Comparison of ENCODE assay signal across 1 cellular context in genomic region chr15:66293419-66294156, GRCh38.
TF ChIP-seq lines count a peak whose summit lies in the region.

Gene DIS3L, plus strand, starts transcription at chr15:66293568. Its CDS starts 29 bp downstream, at chr15:66293597.

TF ChIP-seq in HepG2, 621 proteins besides CTCF, POLR2A, EP300 and RAD21 (continued from another document and continues in another):
- TF ChIP-seq PAWR (CRISPR knock-in tag; IDR thresholded peaks at IDR 0.05; ENCODE audit: borderline replicate concordance) (no peak), E2F1 (CRISPR knock-in tag; IDR thresholded peaks at IDR 0.05) (no peak), SATB2 (CRISPR knock-in tag; IDR thresholded peaks at IDR 0.05) (no peak), SNAPC5 (CRISPR knock-in tag; IDR thresholded peaks at IDR 0.05; ENCODE audit: borderline replicate concordance) (no peak), ZMAT5 (CRISPR knock-in tag; IDR thresholded peaks at IDR 0.05; ENCODE audit: borderline replicate concordance, low read depth) (no peak), ZSCAN22 (CRISPR knock-in tag; IDR thresholded peaks at IDR 0.05) (no peak), TCF7 (IDR thresholded peaks at IDR 0.05; ENCODE audit: low read depth) (no peak), NONO (IDR thresholded peaks at IDR 0.05) (no peak), NONO (CRISPR knock-in tag; conservative IDR thresholded peaks at IDR 0.05) (peak; percentile 76), SMC3 (IDR thresholded peaks at IDR 0.05; ENCODE audit: low read length) (no peak), CHD2 (IDR thresholded peaks at IDR 0.05; ENCODE audit: low read depth, low read length) (no peak; the same call in 1 of the 2 replicates), MYNN (CRISPR knock-in tag; IDR thresholded peaks at IDR 0.05; ENCODE audit: low read depth) (no peak), ZNF615 (CRISPR knock-in tag; IDR thresholded peaks at IDR 0.05; ENCODE audit: borderline replicate concordance) (no peak), EZH2 (conservative IDR thresholded peaks at IDR 0.05; ENCODE audit: low read depth, low read length) (no peak), ZNF773 (CRISPR knock-in tag; IDR thresholded peaks at IDR 0.05; ENCODE audit: borderline replicate concordance) (peak; percentile 53; the same call in 1 of the 2 replicates), SIX1 (CRISPR knock-in tag; IDR thresholded peaks at IDR 0.05; ENCODE audit: borderline replicate concordance) (no peak), SP140L (CRISPR knock-in tag; IDR thresholded peaks at IDR 0.05; ENCODE audit: borderline replicate concordance) (no peak), CREBL2 (CRISPR knock-in tag; IDR thresholded peaks at IDR 0.05; ENCODE audit: borderline replicate concordance) (no peak), RFXAP (CRISPR knock-in tag; IDR thresholded peaks at IDR 0.05; ENCODE audit: borderline replicate concordance) (peak; percentile 30; the same call in 1 of the 2 replicates), MXD3 (CRISPR knock-in tag; IDR thresholded peaks at IDR 0.05) (no peak), CBX2 (IDR thresholded peaks at IDR 0.05; ENCODE audit: low read depth, low read length) (no peak), CBX2 (CRISPR knock-in tag; IDR thresholded peaks at IDR 0.05; ENCODE audit: low read depth) (no peak), TGIF2 (CRISPR knock-in tag; IDR thresholded peaks at IDR 0.05) (peak; percentile 34; the same call in 1 of the 2 replicates), MBNL3 (CRISPR knock-in tag; conservative IDR thresholded peaks at IDR 0.05) (no peak), MEF2D (CRISPR knock-in tag; IDR thresholded peaks at IDR 0.05) (no peak), ZNF550 (CRISPR knock-in tag; IDR thresholded peaks at IDR 0.05; ENCODE audit: borderline replicate concordance) (no peak), GATA4 (IDR thresholded peaks at IDR 0.05; ENCODE audit: borderline replicate concordance, low read depth) (no peak), MAZ (IDR thresholded peaks at IDR 0.05; ENCODE audit: borderline replicate concordance, low read depth, low read length) (no peak), MAZ (CRISPR knock-in tag; IDR thresholded peaks at IDR 0.05; ENCODE audit: low read depth) (peak; percentile 69), HNRNPUL1 (IDR thresholded peaks at IDR 0.05; ENCODE audit: low read depth, low read length) (no peak), TRIM22 (IDR thresholded peaks at IDR 0.05) (no peak), ZNF800 (CRISPR knock-in tag; IDR thresholded peaks at IDR 0.05) (0 out of 2 replicates have a peak, but pooled peaks have one; percentile 21), ZNF678 (CRISPR knock-in tag; IDR thresholded peaks at IDR 0.05) (no peak), ZBTB39 (CRISPR knock-in tag; IDR thresholded peaks at IDR 0.05) (no peak), JDP2 (CRISPR knock-in tag; IDR thresholded peaks at IDR 0.05; ENCODE audit: borderline replicate concordance) (no peak), CENPX (CRISPR knock-in tag; IDR thresholded peaks at IDR 0.05) (no peak), KLF16 (CRISPR knock-in tag; IDR thresholded peaks at IDR 0.05) (peak in 1 of 2 experiments; percentile 74; a peak in 2 of 4 replicates)
- TF ChIP-seq, protein P1, sequence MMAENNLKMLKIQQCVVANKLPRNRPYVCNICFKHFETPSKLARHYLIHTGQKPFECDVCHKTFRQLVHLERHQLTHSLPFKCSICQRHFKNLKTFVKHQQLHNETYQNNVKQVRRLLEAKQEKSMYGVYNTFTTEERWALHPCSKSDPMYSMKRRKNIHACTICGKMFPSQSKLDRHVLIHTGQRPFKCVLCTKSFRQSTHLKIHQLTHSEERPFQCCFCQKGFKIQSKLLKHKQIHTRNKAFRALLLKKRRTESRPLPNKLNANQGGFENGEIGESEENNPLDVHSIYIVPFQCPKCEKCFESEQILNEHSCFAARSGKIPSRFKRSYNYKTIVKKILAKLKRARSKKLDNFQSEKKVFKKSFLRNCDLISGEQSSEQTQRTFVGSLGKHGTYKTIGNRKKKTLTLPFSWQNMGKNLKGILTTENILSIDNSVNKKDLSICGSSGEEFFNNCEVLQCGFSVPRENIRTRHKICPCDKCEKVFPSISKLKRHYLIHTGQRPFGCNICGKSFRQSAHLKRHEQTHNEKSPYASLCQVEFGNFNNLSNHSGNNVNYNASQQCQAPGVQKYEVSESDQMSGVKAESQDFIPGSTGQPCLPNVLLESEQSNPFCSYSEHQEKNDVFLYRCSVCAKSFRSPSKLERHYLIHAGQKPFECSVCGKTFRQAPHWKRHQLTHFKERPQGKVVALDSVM (CRISPR knock-in tag; IDR thresholded peaks at IDR 0.05): no peak; the same call in 1 of the 2 replicates
- TF ChIP-seq, protein P2, sequence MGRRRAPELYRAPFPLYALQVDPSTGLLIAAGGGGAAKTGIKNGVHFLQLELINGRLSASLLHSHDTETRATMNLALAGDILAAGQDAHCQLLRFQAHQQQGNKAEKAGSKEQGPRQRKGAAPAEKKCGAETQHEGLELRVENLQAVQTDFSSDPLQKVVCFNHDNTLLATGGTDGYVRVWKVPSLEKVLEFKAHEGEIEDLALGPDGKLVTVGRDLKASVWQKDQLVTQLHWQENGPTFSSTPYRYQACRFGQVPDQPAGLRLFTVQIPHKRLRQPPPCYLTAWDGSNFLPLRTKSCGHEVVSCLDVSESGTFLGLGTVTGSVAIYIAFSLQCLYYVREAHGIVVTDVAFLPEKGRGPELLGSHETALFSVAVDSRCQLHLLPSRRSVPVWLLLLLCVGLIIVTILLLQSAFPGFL (CRISPR knock-in tag; IDR thresholded peaks at IDR 0.05): no peak
- TF ChIP-seq, protein P3, sequence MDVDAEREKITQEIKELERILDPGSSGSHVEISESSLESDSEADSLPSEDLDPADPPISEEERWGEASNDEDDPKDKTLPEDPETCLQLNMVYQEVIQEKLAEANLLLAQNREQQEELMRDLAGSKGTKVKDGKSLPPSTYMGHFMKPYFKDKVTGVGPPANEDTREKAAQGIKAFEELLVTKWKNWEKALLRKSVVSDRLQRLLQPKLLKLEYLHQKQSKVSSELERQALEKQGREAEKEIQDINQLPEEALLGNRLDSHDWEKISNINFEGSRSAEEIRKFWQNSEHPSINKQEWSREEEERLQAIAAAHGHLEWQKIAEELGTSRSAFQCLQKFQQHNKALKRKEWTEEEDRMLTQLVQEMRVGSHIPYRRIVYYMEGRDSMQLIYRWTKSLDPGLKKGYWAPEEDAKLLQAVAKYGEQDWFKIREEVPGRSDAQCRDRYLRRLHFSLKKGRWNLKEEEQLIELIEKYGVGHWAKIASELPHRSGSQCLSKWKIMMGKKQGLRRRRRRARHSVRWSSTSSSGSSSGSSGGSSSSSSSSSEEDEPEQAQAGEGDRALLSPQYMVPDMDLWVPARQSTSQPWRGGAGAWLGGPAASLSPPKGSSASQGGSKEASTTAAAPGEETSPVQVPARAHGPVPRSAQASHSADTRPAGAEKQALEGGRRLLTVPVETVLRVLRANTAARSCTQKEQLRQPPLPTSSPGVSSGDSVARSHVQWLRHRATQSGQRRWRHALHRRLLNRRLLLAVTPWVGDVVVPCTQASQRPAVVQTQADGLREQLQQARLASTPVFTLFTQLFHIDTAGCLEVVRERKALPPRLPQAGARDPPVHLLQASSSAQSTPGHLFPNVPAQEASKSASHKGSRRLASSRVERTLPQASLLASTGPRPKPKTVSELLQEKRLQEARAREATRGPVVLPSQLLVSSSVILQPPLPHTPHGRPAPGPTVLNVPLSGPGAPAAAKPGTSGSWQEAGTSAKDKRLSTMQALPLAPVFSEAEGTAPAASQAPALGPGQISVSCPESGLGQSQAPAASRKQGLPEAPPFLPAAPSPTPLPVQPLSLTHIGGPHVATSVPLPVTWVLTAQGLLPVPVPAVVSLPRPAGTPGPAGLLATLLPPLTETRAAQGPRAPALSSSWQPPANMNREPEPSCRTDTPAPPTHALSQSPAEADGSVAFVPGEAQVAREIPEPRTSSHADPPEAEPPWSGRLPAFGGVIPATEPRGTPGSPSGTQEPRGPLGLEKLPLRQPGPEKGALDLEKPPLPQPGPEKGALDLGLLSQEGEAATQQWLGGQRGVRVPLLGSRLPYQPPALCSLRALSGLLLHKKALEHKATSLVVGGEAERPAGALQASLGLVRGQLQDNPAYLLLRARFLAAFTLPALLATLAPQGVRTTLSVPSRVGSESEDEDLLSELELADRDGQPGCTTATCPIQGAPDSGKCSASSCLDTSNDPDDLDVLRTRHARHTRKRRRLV (CRISPR knock-in tag; IDR thresholded peaks at IDR 0.05): no peak
- TF ChIP-seq, protein P4, sequence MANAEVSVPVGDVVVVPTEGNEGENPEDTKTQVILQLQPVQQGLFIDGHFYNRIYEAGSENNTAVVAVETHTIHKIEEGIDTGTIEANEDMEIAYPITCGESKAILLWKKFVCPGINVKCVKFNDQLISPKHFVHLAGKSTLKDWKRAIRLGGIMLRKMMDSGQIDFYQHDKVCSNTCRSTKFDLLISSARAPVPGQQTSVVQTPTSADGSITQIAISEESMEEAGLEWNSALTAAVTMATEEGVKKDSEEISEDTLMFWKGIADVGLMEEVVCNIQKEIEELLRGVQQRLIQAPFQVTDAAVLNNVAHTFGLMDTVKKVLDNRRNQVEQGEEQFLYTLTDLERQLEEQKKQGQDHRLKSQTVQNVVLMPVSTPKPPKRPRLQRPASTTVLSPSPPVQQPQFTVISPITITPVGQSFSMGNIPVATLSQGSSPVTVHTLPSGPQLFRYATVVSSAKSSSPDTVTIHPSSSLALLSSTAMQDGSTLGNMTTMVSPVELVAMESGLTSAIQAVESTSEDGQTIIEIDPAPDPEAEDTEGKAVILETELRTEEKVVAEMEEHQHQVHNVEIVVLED (CRISPR knock-in tag; IDR thresholded peaks at IDR 0.05; ENCODE audit: borderline replicate concordance): no peak
- TF ChIP-seq, protein P5, sequence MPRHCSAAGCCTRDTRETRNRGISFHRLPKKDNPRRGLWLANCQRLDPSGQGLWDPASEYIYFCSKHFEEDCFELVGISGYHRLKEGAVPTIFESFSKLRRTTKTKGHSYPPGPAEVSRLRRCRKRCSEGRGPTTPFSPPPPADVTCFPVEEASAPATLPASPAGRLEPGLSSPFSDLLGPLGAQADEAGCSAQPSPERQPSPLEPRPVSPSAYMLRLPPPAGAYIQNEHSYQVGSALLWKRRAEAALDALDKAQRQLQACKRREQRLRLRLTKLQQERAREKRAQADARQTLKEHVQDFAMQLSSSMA (CRISPR knock-in tag; IDR thresholded peaks at IDR 0.05): no peak
- TF ChIP-seq, protein P6, sequence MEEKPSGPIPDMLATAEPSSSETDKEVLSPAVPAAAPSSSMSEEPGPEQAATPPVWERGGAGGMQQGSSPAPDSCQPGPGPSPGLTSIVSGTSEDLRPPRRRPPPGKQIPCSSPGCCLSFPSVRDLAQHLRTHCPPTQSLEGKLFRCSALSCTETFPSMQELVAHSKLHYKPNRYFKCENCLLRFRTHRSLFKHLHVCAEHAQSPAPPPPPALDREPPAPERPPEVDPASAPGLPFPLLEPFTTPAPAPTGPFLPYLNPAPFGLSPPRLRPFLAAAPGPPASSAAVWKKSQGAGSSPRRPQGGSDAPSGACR (CRISPR knock-in tag; IDR thresholded peaks at IDR 0.05): no peak
